In the genomic region with DNA sequence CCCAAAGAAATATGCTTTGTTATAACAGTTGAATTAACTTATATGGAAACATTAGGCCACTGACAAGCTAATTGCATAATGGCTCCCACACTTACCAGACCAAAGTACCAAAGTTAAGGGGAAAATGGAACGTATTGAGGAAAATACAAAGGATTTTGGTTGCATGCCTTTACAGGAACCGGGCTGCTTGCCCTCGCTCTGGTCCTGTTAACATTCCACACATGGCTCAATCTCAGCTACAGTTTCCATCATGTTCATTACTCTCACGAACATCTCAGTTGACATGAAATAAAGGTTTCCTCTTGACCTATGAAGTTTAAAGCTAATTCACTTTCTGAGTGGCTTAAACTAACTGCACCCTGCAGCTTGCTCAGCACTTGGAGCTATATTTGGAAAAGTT, we compare ENCODE assay signal across 23 cellular contexts.
"Had no signal": no experiment of that assay in that cellular context is flagged by ENCODE, and none has a peak within 500 bp of the region (broad histone marks: within the 10 kb centered on the region; RNA-seq: fewer than 3 reads in every experiment).

No MANE protein-coding gene starts in this region.

- H3K36me3 Mint-ChIP-seq: activated naive CD4-positive, alpha-beta T cell treated with anti-CD3 and anti-CD28 coated beads, Interleukin-2, amount 50 U/mL, for 72 hours; immature natural killer cell; naive thymus-derived CD8-positive, alpha-beta T cell; stimulated activated memory B cell treated with anti-CD40 and anti-IgM and Interleukin-4, amounts not matched to agents 10 μg/mL and 1 μg/mL and 100 μg/mL, for 72 hours had no signal

- ATAC-seq: activated naive CD4-positive, alpha-beta T cell treated with anti-CD3 and anti-CD28 coated beads, Interleukin-2, amount 50 U/mL, for 72 hours; body of pancreas; gastroesophageal sphincter; heart right ventricle; naive thymus-derived CD8-positive, alpha-beta T cell; sciatic nerve; stimulated activated memory B cell treated with anti-CD40 and anti-IgM and Interleukin-4, amounts not matched to agents 10 μg/mL and 1 μg/mL and 100 μg/mL, for 72 hours had no signal

- H3K27ac Mint-ChIP-seq: activated naive CD4-positive, alpha-beta T cell treated with anti-CD3 and anti-CD28 coated beads, Interleukin-2, amount 50 U/mL, for 72 hours; endodermal cell; immature natural killer cell; naive thymus-derived CD8-positive, alpha-beta T cell; stimulated activated memory B cell treated with anti-CD40 and anti-IgM and Interleukin-4, amounts not matched to agents 10 μg/mL and 1 μg/mL and 100 μg/mL, for 72 hours had no signal

- H3K4me3 Mint-ChIP-seq: endodermal cell; immature natural killer cell; naive thymus-derived CD8-positive, alpha-beta T cell; stimulated activated memory B cell treated with anti-CD40 and anti-IgM and Interleukin-4, amounts not matched to agents 10 μg/mL and 1 μg/mL and 100 μg/mL, for 72 hours had no signal

- FAIRE-seq: colon had no signal

- DNase-seq: activated CD4-positive, alpha-beta T cell treated with anti-CD3 and anti-CD28 coated beads for 1 hour; activated CD4-positive, alpha-beta T cell treated with anti-CD3 and anti-CD28 coated beads, Interleukin-2, amount 50 U/mL, for 4 hours; activated gamma-delta T cell treated with Interleukin-2 at 50 U/mL for 16 hours; amniotic stem cell; body of pancreas; endodermal cell; heart right ventricle; immature natural killer cell; mesendoderm; naive thymus-derived CD8-positive, alpha-beta T cell; stimulated activated CD4-positive, alpha-beta T cell treated with anti-CD3 and anti-CD28 coated beads, Interleukin-4, amount 100 ng/mL, for 4 hours; SW 1271; T-helper 2 cell; upper lobe of left lung; WERI-Rb-1 had no signal

- H3K27me3 ChIP-seq: gastroesophageal sphincter, upper lobe of left lung had no signal

- H3K4me1 ChIP-seq: body of pancreas, gastroesophageal sphincter, upper lobe of left lung had no signal

- H3K4me1 Mint-ChIP-seq: immature natural killer cell; naive thymus-derived CD8-positive, alpha-beta T cell; stimulated activated memory B cell treated with anti-CD40 and anti-IgM and Interleukin-4, amounts not matched to agents 10 μg/mL and 1 μg/mL and 100 μg/mL, for 72 hours had no signal

- H3K4me3 ChIP-seq: body of pancreas, gastroesophageal sphincter, heart right ventricle, thoracic aorta, upper lobe of left lung had no signal

- H3K27ac ChIP-seq: body of pancreas, epithelial cell of prostate, gastroesophageal sphincter, heart right ventricle, neutrophil, thoracic aorta, upper lobe of left lung, WERI-Rb-1 had no signal

- H3K36me3 ChIP-seq: gastroesophageal sphincter, heart right ventricle, neutrophil, thoracic aorta, upper lobe of left lung, WERI-Rb-1 had no signal

- H3K9me3 ChIP-seq: body of pancreas, gastroesophageal sphincter, heart right ventricle, neutrophil, thoracic aorta, upper lobe of left lung had no signal

- H3K9me3 Mint-ChIP-seq: activated naive CD4-positive, alpha-beta T cell treated with anti-CD3 and anti-CD28 coated beads, Interleukin-2, amount 50 U/mL, for 72 hours; endodermal cell; stimulated activated memory B cell treated with anti-CD40 and anti-IgM and Interleukin-4, amounts not matched to agents 10 μg/mL and 1 μg/mL and 100 μg/mL, for 72 hours had no signal
